Comparison of ENCODE assay signal across 1 cellular context in genomic region chr4:52107745-52108144, GRCh38.
TF ChIP-seq lines count a peak whose summit lies in the region.

No MANE protein-coding gene starts in this region.

TF ChIP-seq in HCT116, 20 proteins besides CTCF, POLR2A, EP300 and RAD21 (continued from another document):
- TF ChIP-seq ZBTB33 (IDR thresholded peaks at IDR 0.05; ENCODE audit: extremely low read depth, insufficient replicate concordance, low read length) (no peak), SRF (IDR thresholded peaks at IDR 0.05; ENCODE audit: low read depth) (no peak), JUND (IDR thresholded peaks at IDR 0.05) (no peak), REST (IDR thresholded peaks at IDR 0.05; ENCODE audit: low read depth) (no peak), EZH2 (IDR thresholded peaks at IDR 0.05) (no peak)
